ENCODE assay signal across 34 cellular contexts in genomic region chr16:55078153-55078552, GRCh38.
"Had no signal": no experiment of that assay in that cellular context is flagged by ENCODE, and none has a peak within 500 bp of the region (broad histone marks: within the 10 kb centered on the region; RNA-seq: fewer than 3 reads in every experiment).

No MANE protein-coding gene starts in this region.

- H3K4me3 Mint-ChIP-seq: activated B cell treated with CpG ODN at 0.5 μM for 24 hours; activated CD4-positive, alpha-beta memory T cell treated with anti-CD3 and anti-CD28 coated beads for 36 hours; activated CD4-positive, alpha-beta T cell treated with anti-CD3 and anti-CD28 coated beads, Interleukin-2, amount 10 ng/mL, durations not matched to agents 24 days and 14 days; activated CD8-positive, alpha-beta T cell treated with anti-CD3 and anti-CD28 coated beads for 36 hours; activated naive CD4-positive, alpha-beta T cell treated with anti-CD3 and anti-CD28 coated beads, Interleukin-2, amount 10 ng/mL, durations not matched to agents 7 days and 5 days; activated naive CD4-positive, alpha-beta T cell treated with anti-CD3 and anti-CD28 coated beads, Interleukin-2, amount 50 U/mL, for 24 hours; activated naive CD8-positive, alpha-beta T cell; activated naive CD8-positive, alpha-beta T cell treated with anti-CD3 and anti-CD28 coated beads, Interleukin-2, amount 10 ng/mL, durations not matched to agents 7 days and 5 days; activated naive CD8-positive, alpha-beta T cell treated with anti-CD3 and anti-CD28 coated beads, Interleukin-2, amount 50 U/mL, for 24 hours; activated T-cell treated with anti-CD3 and anti-CD28 coated beads, Interleukin-2, amount 50 U/mL, for 24 hours; brain; central memory CD8-positive, alpha-beta T cell; T-helper 1 cell treated with Interleukin-12 subunit alpha and Interleukin-12 subunit beta and Interleukin-4 antibody, amounts not matched to agents 30 μg/mL and 1 μg/mL, for 36 hours; T-helper 2 cell treated with Interferon-gamma antibody and Interleukin-4, amounts not matched to agents 5 μg/mL and 100 μg/mL, for 36 hours had no signal

- H3K27ac ChIP-seq: ascending aorta, cardiac muscle cell, VCaP had no signal

- H3K36me3 Mint-ChIP-seq: activated CD4-positive, alpha-beta memory T cell treated with anti-CD3 and anti-CD28 coated beads for 36 hours; activated naive CD4-positive, alpha-beta T cell treated with anti-CD3 and anti-CD28 coated beads, Interleukin-2, amount 10 ng/mL, durations not matched to agents 7 days and 5 days; activated naive CD4-positive, alpha-beta T cell treated with anti-CD3 and anti-CD28 coated beads, Interleukin-2, amount 50 U/mL, for 24 hours; activated naive CD8-positive, alpha-beta T cell; activated naive CD8-positive, alpha-beta T cell treated with anti-CD3 and anti-CD28 coated beads, Interleukin-2, amount 10 ng/mL, durations not matched to agents 7 days and 5 days; brain had no signal

- H3K27ac Mint-ChIP-seq: activated B cell treated with CpG ODN at 0.5 μM for 24 hours; activated CD4-positive, alpha-beta memory T cell treated with anti-CD3 and anti-CD28 coated beads for 36 hours; activated CD4-positive, alpha-beta T cell treated with anti-CD3 and anti-CD28 coated beads, Interleukin-2, amount 10 ng/mL, durations not matched to agents 24 days and 14 days; activated CD8-positive, alpha-beta T cell treated with anti-CD3 and anti-CD28 coated beads for 36 hours; activated naive CD4-positive, alpha-beta T cell treated with anti-CD3 and anti-CD28 coated beads, Interleukin-2, amount 10 ng/mL, durations not matched to agents 7 days and 5 days; activated naive CD4-positive, alpha-beta T cell treated with anti-CD3 and anti-CD28 coated beads, Interleukin-2, amount 50 U/mL, for 24 hours; activated naive CD8-positive, alpha-beta T cell treated with anti-CD3 and anti-CD28 coated beads, Interleukin-2, amount 10 ng/mL, durations not matched to agents 7 days and 5 days; activated naive CD8-positive, alpha-beta T cell treated with anti-CD3 and anti-CD28 coated beads, Interleukin-2, amount 50 U/mL, for 24 hours; activated T-cell treated with anti-CD3 and anti-CD28 coated beads, Interleukin-2, amount 50 U/mL, for 24 hours; activated T-helper 2 cell treated with anti-CD3 and anti-CD28 coated beads, Interferon-gamma antibody, Interleukin-2, Interleukin-4, amounts not matched to agents 10 μg/mL and 5 μg/mL and 100 μg/mL, durations not matched to agents 14 hours and 24 hours and 36 hours; T-helper 1 cell treated with Interleukin-12 subunit alpha and Interleukin-12 subunit beta and Interleukin-4 antibody, amounts not matched to agents 30 μg/mL and 1 μg/mL, for 36 hours; T-helper 2 cell treated with Interferon-gamma antibody and Interleukin-4, amounts not matched to agents 5 μg/mL and 100 μg/mL, for 36 hours had no signal

- H3K9me3 ChIP-seq: ascending aorta had no signal

- H3K4me1 Mint-ChIP-seq: activated B cell treated with CpG ODN at 0.5 μM for 24 hours; activated CD4-positive, alpha-beta T cell treated with anti-CD3 and anti-CD28 coated beads, Interleukin-2, amount 10 ng/mL, durations not matched to agents 24 days and 14 days; activated naive CD4-positive, alpha-beta T cell treated with anti-CD3 and anti-CD28 coated beads, Interleukin-2, amount 10 ng/mL, durations not matched to agents 7 days and 5 days; activated naive CD4-positive, alpha-beta T cell treated with anti-CD3 and anti-CD28 coated beads, Interleukin-2, amount 50 U/mL, for 24 hours; activated naive CD8-positive, alpha-beta T cell treated with anti-CD3 and anti-CD28 coated beads, Interleukin-2, amount 50 U/mL, for 24 hours; central memory CD8-positive, alpha-beta T cell had no signal

- H3K27me3 Mint-ChIP-seq: activated CD4-positive, alpha-beta memory T cell treated with anti-CD3 and anti-CD28 coated beads for 36 hours; activated CD4-positive, alpha-beta T cell treated with anti-CD3 and anti-CD28 coated beads, Interleukin-2, amount 10 ng/mL, durations not matched to agents 24 days and 14 days; activated naive CD4-positive, alpha-beta T cell treated with anti-CD3 and anti-CD28 coated beads, Interleukin-2, amount 10 ng/mL, durations not matched to agents 7 days and 5 days; activated naive CD8-positive, alpha-beta T cell; activated naive CD8-positive, alpha-beta T cell treated with anti-CD3 and anti-CD28 coated beads, Interleukin-2, amount 10 ng/mL, durations not matched to agents 7 days and 5 days; activated T-cell treated with anti-CD3 and anti-CD28 coated beads, Interleukin-2, amount 50 U/mL, for 24 hours had no signal

- DNase-seq: activated B cell treated with CpG ODN at 0.5 μM for 24 hours; activated CD4-positive, alpha-beta memory T cell treated with anti-CD3 and anti-CD28 coated beads for 36 hours; activated CD4-positive, alpha-beta T cell treated with anti-CD3 and anti-CD28 coated beads for 4 hours; activated CD4-positive, alpha-beta T cell treated with anti-CD3 and anti-CD28 coated beads, Interleukin-2, amount 10 ng/mL, durations not matched to agents 24 days and 14 days; activated CD4-positive, alpha-beta T cell treated with anti-CD3 and anti-CD28 coated beads, Interleukin-2, amount 50 U/mL, for 1 hour; activated CD4-positive, alpha-beta T cell treated with anti-CD3 and anti-CD28 coated beads, Interleukin-2, amount 50 U/mL, for 4 hours; activated CD4-positive, CD25-positive, alpha-beta regulatory T cell treated with anti-CD3 and anti-CD28 coated beads, Interleukin-2, amount 50 U/mL, for 72 hours; activated CD8-positive, alpha-beta memory T cell treated with anti-CD3 and anti-CD28 coated beads, Interleukin-2, amount 50 U/mL, for 4 hours; activated CD8-positive, alpha-beta T cell treated with anti-CD3 and anti-CD28 coated beads for 36 hours; activated effector memory CD4-positive, alpha-beta T cell treated with Interleukin-2 at 50 U/mL for 16 hours; activated gamma-delta T cell; activated naive CD4-positive, alpha-beta T cell treated with anti-CD3 and anti-CD28 coated beads, Interleukin-2, amount 10 ng/mL, durations not matched to agents 7 days and 5 days; activated naive CD4-positive, alpha-beta T cell treated with Interleukin-2 at 50 U/mL for 16 hours; activated naive CD8-positive, alpha-beta T cell treated with anti-CD3 and anti-CD28 coated beads, Interleukin-2, amount 10 ng/mL, durations not matched to agents 7 days and 5 days; activated naive CD8-positive, alpha-beta T cell treated with anti-CD3 and anti-CD28 coated beads, Interleukin-2, amount 50 U/mL, for 24 hours; activated T-cell treated with anti-CD3 and anti-CD28 coated beads, Interleukin-2, amount 50 U/mL, for 24 hours; activated T-cell treated with anti-CD3 and anti-CD28 coated beads, Interleukin-2, amount 50 U/mL, for 48 hours; amygdala; anterior cingulate cortex; caudate nucleus; cerebellar nuclear complex; T-helper 1 cell; T-helper 2 cell; T-helper 9 cell had no signal

- ATAC-seq: activated CD8-positive, alpha-beta T cell treated with anti-CD3 and anti-CD28 coated beads for 36 hours; activated naive CD8-positive, alpha-beta T cell treated with anti-CD3 and anti-CD28 coated beads, Interleukin-2, amount 50 U/mL, for 24 hours had no signal

- H3K36me3 ChIP-seq: ascending aorta, cardiac muscle cell had no signal

- H3K4me3 ChIP-seq: ascending aorta, cardiac muscle cell had no signal

- H3K9me3 Mint-ChIP-seq: activated B cell treated with CpG ODN at 0.5 μM for 24 hours; activated CD4-positive, alpha-beta memory T cell treated with anti-CD3 and anti-CD28 coated beads for 36 hours; activated CD4-positive, alpha-beta T cell treated with anti-CD3 and anti-CD28 coated beads, Interleukin-2, amount 10 ng/mL, durations not matched to agents 24 days and 14 days; activated CD8-positive, alpha-beta T cell treated with anti-CD3 and anti-CD28 coated beads for 36 hours; activated naive CD4-positive, alpha-beta T cell treated with anti-CD3 and anti-CD28 coated beads, Interleukin-2, amount 10 ng/mL, durations not matched to agents 7 days and 5 days; activated naive CD4-positive, alpha-beta T cell treated with anti-CD3 and anti-CD28 coated beads, Interleukin-2, amount 50 U/mL, for 24 hours; activated naive CD8-positive, alpha-beta T cell treated with anti-CD3 and anti-CD28 coated beads, Interleukin-2, amount 50 U/mL, for 24 hours; activated T-cell treated with anti-CD3 and anti-CD28 coated beads, Interleukin-2, amount 50 U/mL, for 24 hours; activated T-helper 2 cell treated with anti-CD3 and anti-CD28 coated beads, Interferon-gamma antibody, Interleukin-2, Interleukin-4, amounts not matched to agents 10 μg/mL and 5 μg/mL and 100 μg/mL, durations not matched to agents 14 hours and 24 hours and 36 hours; central memory CD8-positive, alpha-beta T cell; T-helper 1 cell treated with Interleukin-12 subunit alpha and Interleukin-12 subunit beta and Interleukin-4 antibody, amounts not matched to agents 30 μg/mL and 1 μg/mL, for 36 hours; T-helper 2 cell treated with Interferon-gamma antibody and Interleukin-4, amounts not matched to agents 5 μg/mL and 100 μg/mL, for 36 hours had no signal

- H3K27me3 ChIP-seq: ascending aorta, cardiac muscle cell had no signal
